In genomic region chr2:136434251-136434715, GRCh38 we compare ENCODE assay signal across 22 cellular contexts.
DNase-seq lines count a peak whose midpoint lies in the region; TF ChIP-seq lines count a peak whose summit lies in the region.
"Had no signal": no experiment of that assay in that cellular context is flagged by ENCODE, and none has a peak within 500 bp of the region (broad histone marks: within the 10 kb centered on the region; RNA-seq: fewer than 3 reads in every experiment).

No MANE protein-coding gene starts in this region.

- no peaks in the 10 kb centered on the region for H3K79me2 ChIP-seq in trophoblast cell (ENCODE audit: control insufficient read depth, insufficient read depth, low read length, poor library complexity)
- no peaks in the 10 kb centered on the region for H3K79me2 ChIP-seq in Karpas-422 (ENCODE audit: low read length)

- H2AFZ ChIP-seq in trophoblast cell (ENCODE audit: insufficient read depth, low read length, poor library complexity) (no peak overlapping the region), Karpas-422 (ENCODE audit: low read length) (no peak overlapping the region)

- H3K27ac ChIP-seq in esophagus muscularis mucosa (replicated peaks in 1 of 4), result no peak overlapping the region
- H3K27ac ChIP-seq in trophoblast cell (ENCODE audit: low read depth, low read length), result no peak overlapping the region
- H3K27ac ChIP-seq in Karpas-422 (ENCODE audit: low read length), result no peak overlapping the region
- H3K27ac ChIP-seq in right atrium auricular region, result no peak overlapping the region
- H3K27ac ChIP-seq: BLaER1 had no signal

- no peak overlapping the region for H3K4ac ChIP-seq in trophoblast cell (ENCODE audit: low read depth, low read length)

- no peak overlapping the region for H3K14ac ChIP-seq in trophoblast cell (ENCODE audit: low read length)

- no peak overlapping the region for H2BK5ac ChIP-seq in trophoblast cell (ENCODE audit: low read depth, low read length, poor library complexity)

- TF ChIP-seq POLR2A in esophagus muscularis mucosa (IDR thresholded peaks at IDR 0.05; ENCODE audit: low read depth), result no peak

- no peak overlapping the region for H2BK12ac ChIP-seq in trophoblast cell (ENCODE audit: low read length)

- TF ChIP-seq EP300 in esophagus muscularis mucosa (IDR thresholded peaks at IDR 0.05), result no peak

- TF ChIP-seq CTCF in esophagus muscularis mucosa (IDR thresholded peaks at IDR 0.05), result no peak
- TF ChIP-seq CTCF in right atrium auricular region (IDR thresholded peaks at IDR 0.05), result no peak

- H3K18ac ChIP-seq in trophoblast cell (ENCODE audit: low read length), result no peak overlapping the region

- H3K27me3 ChIP-seq in esophagus muscularis mucosa (no peaks in the 10 kb centered on the region), trophoblast cell (ENCODE audit: insufficient read depth, low read length) (no peaks in the 10 kb centered on the region), Karpas-422 (ENCODE audit: low read length) (no peaks in the 10 kb centered on the region), right atrium auricular region (no peaks in the 10 kb centered on the region)
- H3K27me3 ChIP-seq: BLaER1 had no signal

- no peaks in the 10 kb centered on the region for H3K9me2 ChIP-seq in Karpas-422 (replicated peaks; ENCODE audit: insufficient read depth, low read length)
- H3K9me2 ChIP-seq: SK-N-SH had no signal

- H3K79me1 ChIP-seq in trophoblast cell (ENCODE audit: low read length), result no peaks in the 10 kb centered on the region

- H3K36me3 ChIP-seq in esophagus muscularis mucosa (no peaks in the 10 kb centered on the region), trophoblast cell (ENCODE audit: control insufficient read depth in 1 of 2, insufficient read depth in 2 of 2, low read length in 2 of 2) (no peaks in the 10 kb centered on the region), Karpas-422 (ENCODE audit: insufficient read depth, low read length) (no peaks in the 10 kb centered on the region), right atrium auricular region (no peaks in the 10 kb centered on the region)
- H3K36me3 ChIP-seq: BLaER1 had no signal

- H3K9me3 ChIP-seq in esophagus muscularis mucosa, result no peaks in the 10 kb centered on the region
- H3K9me3 ChIP-seq in trophoblast cell (ENCODE audit: insufficient read depth, low read depth, low read length), result no peaks in the 10 kb centered on the region
- H3K9me3 ChIP-seq in Karpas-422 (ENCODE audit: low read length), result no peaks in the 10 kb centered on the region
- peaks cover 0 to 5% of the 10 kb centered on the region in 2 donors for H3K9me3 ChIP-seq in right atrium auricular region
- H3K9me3 ChIP-seq: BLaER1, SK-N-SH had no signal

- no peak overlapping the region for H2AK5ac ChIP-seq in trophoblast cell (ENCODE audit: low read length)

- H4K12ac ChIP-seq in trophoblast cell (ENCODE audit: low read depth, low read length), result no peak overlapping the region

- no peak overlapping the region for H3K23ac ChIP-seq in trophoblast cell (ENCODE audit: low read length)

- H3K4me2 ChIP-seq in trophoblast cell (ENCODE audit: low read length) (no peak overlapping the region), Karpas-422 (ENCODE audit: low read depth, low read length, poor library complexity, severe bottlenecking) (no peak overlapping the region)
- H3K4me2 ChIP-seq: BLaER1, SK-N-SH had no signal

- intact Hi-C loops in esophagus muscularis mucosa (cut with DNase I), result no loop called here

- peak; percentile 9 for DNase-seq in MV-4-11 (lab: John Stamatoyannopoulos, UW)
- DNase-seq in OCI-M1 (lab: John Stamatoyannopoulos, UW), result peak; percentile 81
- DNase-seq in esophagus muscularis mucosa (ENCODE audit: extremely low spot score), result peak; percentile 57
- peak; percentile 85 to 92 for DNase-seq in trophoblast cell
- DNase-seq in kidney glomerular epithelial cell (lab: John Stamatoyannopoulos, UW), result no peak
- DNase-seq in Karpas-422, result no peak
- DNase-seq in right atrium auricular region (ENCODE audit: low spot score), result no peak
- DNase-seq: CD4-positive, CD25-positive, alpha-beta regulatory T cell; DMS53; H9; KG1; MM.1S; NCI-H1105; NCI-H1436 treated with DMSO at 0.1 percent for 48 hours; NCI-H187 treated with DMSO at 0.1 percent for 48 hours; NCI-H2171 treated with DMSO at 0.1 percent for 48 hours; NCI-H345; NCI-H510A treated with DMSO at 0.1 percent for 48 hours; NCI-H748 treated with DMSO at 0.1 percent for 48 hours; SK-N-SH; SW 1271 had no signal

- H3K4me3 ChIP-seq in esophagus muscularis mucosa (no peak overlapping the region), trophoblast cell (ENCODE audit: low read depth, low read length) (no peak overlapping the region), Karpas-422 (ENCODE audit: low read length) (no peak overlapping the region), right atrium auricular region (no peak overlapping the region)
- H3K4me3 ChIP-seq: BLaER1 had no signal

- no peak overlapping the region for H4K91ac ChIP-seq in trophoblast cell (ENCODE audit: low read depth, low read length)

- H3K9ac ChIP-seq in trophoblast cell (ENCODE audit: low read length) (no peak overlapping the region), Karpas-422 (ENCODE audit: low read length) (no peak overlapping the region)
- H3K9ac ChIP-seq: BLaER1, SK-N-SH had no signal

- H4K8ac ChIP-seq in trophoblast cell (ENCODE audit: low read depth, low read length), result no peak overlapping the region

- H3K4me1 ChIP-seq in esophagus muscularis mucosa (no peaks in the 10 kb centered on the region), trophoblast cell (ENCODE audit: control insufficient read depth in 1 of 2, insufficient read depth in 2 of 2, low read length in 2 of 2) (no peaks in the 10 kb centered on the region), Karpas-422 (ENCODE audit: low read length) (no peaks in the 10 kb centered on the region), right atrium auricular region (no peaks in the 10 kb centered on the region)
- H3K4me1 ChIP-seq: BLaER1 had no signal

- 70% methylated on average over 5 of the region's 5 CpGs for WGBS in esophagus muscularis mucosa
- WGBS in trophoblast cell (ENCODE audit: extremely low coverage, insufficient coverage, insufficient read length), result no CpG with 5 or more reads among the region's 5 CpGs

- no peak overlapping the region for H2BK120ac ChIP-seq in trophoblast cell (ENCODE audit: insufficient read depth, low read length, poor library complexity)

- H4K20me1 ChIP-seq in Karpas-422 (ENCODE audit: insufficient read depth, low read depth, low read length), result no peaks in the 10 kb centered on the region
- H4K20me1 ChIP-seq: BLaER1 had no signal

Comparison
In these comparisons a context has a peak if more than half of its experiments do, and no peak if none do; other contexts are left out.
1. DNase-seq: peak in MV-4-11 (single experiment), OCI-M1 (single experiment), esophagus muscularis mucosa (single experiment) and trophoblast cell (2 of 2); none in kidney glomerular epithelial cell (single experiment), Karpas-422 (single experiment) and right atrium auricular region (single experiment).